ENCODE assay signal across 9 cellular contexts in the genomic region with DNA sequence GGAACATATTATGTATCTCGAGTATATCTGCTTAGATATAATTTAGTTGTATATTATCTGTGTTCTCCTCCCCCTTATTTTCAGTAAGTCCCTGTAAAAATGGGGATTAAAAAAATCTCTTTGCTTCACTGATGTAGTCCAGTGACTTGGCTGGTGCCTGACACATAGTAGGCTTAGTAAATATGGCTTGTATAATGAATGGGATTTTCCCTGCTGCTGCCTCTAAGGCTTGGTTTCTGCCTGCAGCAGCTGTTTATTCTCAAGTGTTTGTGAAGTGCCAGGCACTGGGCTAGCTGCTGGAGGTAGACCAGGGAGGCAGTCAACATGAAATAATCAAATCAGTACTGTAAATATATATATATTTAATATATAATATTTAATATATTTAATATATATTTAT. TPM values are rescaled to one million over a fixed set of nuclear protein-coding genes. Genes with fewer than 3 reads are reported as not detected.
A peak's percentile ranks its signal among the peaks of the same experiment; 100 is the strongest.
DNase-seq lines count a peak whose midpoint lies in the region; ATAC-seq and TF ChIP-seq lines count a peak whose summit lies in the region.
"Had no signal": no experiment of that assay in that cellular context is flagged by ENCODE, and none has a peak within 500 bp of the region (broad histone marks: within the 10 kb centered on the region; RNA-seq: fewer than 3 reads in every experiment).

No MANE protein-coding gene starts in this region.

- no peak overlapping the region for H3K27ac Mint-ChIP-seq in activated naive CD4-positive, alpha-beta T cell treated with anti-CD3 and anti-CD28 coated beads, Interleukin-2, amount 50 U/mL, for 24 hours
- no peak overlapping the region for H3K27ac Mint-ChIP-seq in activated CD8-positive, alpha-beta T cell treated with anti-CD3 and anti-CD28 coated beads, Interleukin-2, amount 10 ng/mL, durations not matched to agents 7 days and 5 days
- peak overlapping the region; percentile 86 for H3K27ac Mint-ChIP-seq in stimulated activated memory B cell treated with anti-CD40 and anti-IgM and Interleukin-4, amounts not matched to agents 10 μg/mL and 1 μg/mL and 100 μg/mL, for 72 hours

- peaks cover 12 to 21% (median 15%) of the 10 kb centered on the region in 4 donors for H3K4me1 ChIP-seq in upper lobe of left lung

- no peak for ATAC-seq in activated CD8-positive, alpha-beta T cell treated with anti-CD3 and anti-CD28 coated beads, Interleukin-2, amount 10 ng/mL, durations not matched to agents 7 days and 5 days
- ATAC-seq in stimulated activated memory B cell treated with anti-CD40 and anti-IgM and Interleukin-4, amounts not matched to agents 10 μg/mL and 1 μg/mL and 100 μg/mL, for 72 hours, result no peak
- ATAC-seq in upper lobe of left lung (ENCODE audit: low FRiP score in 2 of 2), result no peak

- H3K36me3 ChIP-seq in upper lobe of left lung, result no peaks in the 10 kb centered on the region

- TF ChIP-seq EP300 in upper lobe of left lung (IDR thresholded peaks at IDR 0.05), result no peak

- H3K36me3 Mint-ChIP-seq in activated naive CD4-positive, alpha-beta T cell treated with anti-CD3 and anti-CD28 coated beads, Interleukin-2, amount 50 U/mL, for 24 hours, result no peaks in the 10 kb centered on the region
- H3K36me3 Mint-ChIP-seq in activated CD8-positive, alpha-beta T cell treated with anti-CD3 and anti-CD28 coated beads, Interleukin-2, amount 10 ng/mL, durations not matched to agents 7 days and 5 days (ENCODE audit: low read depth), result no peaks in the 10 kb centered on the region
- no peaks in the 10 kb centered on the region for H3K36me3 Mint-ChIP-seq in stimulated activated memory B cell treated with anti-CD40 and anti-IgM and Interleukin-4, amounts not matched to agents 10 μg/mL and 1 μg/mL and 100 μg/mL, for 72 hours

- H3K9me3 ChIP-seq in upper lobe of left lung, result no peaks in the 10 kb centered on the region

- WGBS in upper lobe of left lung, 2 donors, result 85 to 91% methylated on average over 1 of the region's 1 CpG

- no peak overlapping the region for H3K4me3 ChIP-seq in upper lobe of left lung

- no peaks in the 10 kb centered on the region for H3K27me3 Mint-ChIP-seq in activated naive CD4-positive, alpha-beta T cell treated with anti-CD3 and anti-CD28 coated beads, Interleukin-2, amount 50 U/mL, for 24 hours
- no peaks in the 10 kb centered on the region for H3K27me3 Mint-ChIP-seq in activated CD8-positive, alpha-beta T cell treated with anti-CD3 and anti-CD28 coated beads, Interleukin-2, amount 10 ng/mL, durations not matched to agents 7 days and 5 days (ENCODE audit: low read depth)
- H3K27me3 Mint-ChIP-seq in stimulated activated memory B cell treated with anti-CD40 and anti-IgM and Interleukin-4, amounts not matched to agents 10 μg/mL and 1 μg/mL and 100 μg/mL, for 72 hours, result no peaks in the 10 kb centered on the region

- no peak overlapping the region for H3K27ac ChIP-seq in upper lobe of left lung

- H3K4me3 Mint-ChIP-seq in activated naive CD4-positive, alpha-beta T cell treated with anti-CD3 and anti-CD28 coated beads, Interleukin-2, amount 50 U/mL, for 24 hours, result peak overlapping the region; percentile 93
- peak overlapping the region; percentile 77 for H3K4me3 Mint-ChIP-seq in activated CD8-positive, alpha-beta T cell treated with anti-CD3 and anti-CD28 coated beads, Interleukin-2, amount 10 ng/mL, durations not matched to agents 7 days and 5 days
- peak overlapping the region; percentile 93 for H3K4me3 Mint-ChIP-seq in stimulated activated memory B cell treated with anti-CD40 and anti-IgM and Interleukin-4, amounts not matched to agents 10 μg/mL and 1 μg/mL and 100 μg/mL, for 72 hours

- no peaks in the 10 kb centered on the region for H3K9me3 Mint-ChIP-seq in activated naive CD4-positive, alpha-beta T cell treated with anti-CD3 and anti-CD28 coated beads, Interleukin-2, amount 50 U/mL, for 24 hours
- H3K9me3 Mint-ChIP-seq in activated CD8-positive, alpha-beta T cell treated with anti-CD3 and anti-CD28 coated beads, Interleukin-2, amount 10 ng/mL, durations not matched to agents 7 days and 5 days (ENCODE audit: insufficient read depth), result no peaks in the 10 kb centered on the region
- no peaks in the 10 kb centered on the region for H3K9me3 Mint-ChIP-seq in stimulated activated memory B cell treated with anti-CD40 and anti-IgM and Interleukin-4, amounts not matched to agents 10 μg/mL and 1 μg/mL and 100 μg/mL, for 72 hours

- no peak for TF ChIP-seq POLR2A in upper lobe of left lung (IDR thresholded peaks at IDR 0.05)

- peaks cover 23% of the 10 kb centered on the region for H3K4me1 Mint-ChIP-seq in activated naive CD4-positive, alpha-beta T cell treated with anti-CD3 and anti-CD28 coated beads, Interleukin-2, amount 50 U/mL, for 24 hours
- H3K4me1 Mint-ChIP-seq in activated CD8-positive, alpha-beta T cell treated with anti-CD3 and anti-CD28 coated beads, Interleukin-2, amount 10 ng/mL, durations not matched to agents 7 days and 5 days (ENCODE audit: low read depth), result peaks cover 21% of the 10 kb centered on the region
- H3K4me1 Mint-ChIP-seq in stimulated activated memory B cell treated with anti-CD40 and anti-IgM and Interleukin-4, amounts not matched to agents 10 μg/mL and 1 μg/mL and 100 μg/mL, for 72 hours, result peaks cover 17% of the 10 kb centered on the region

- CTCF ChIA-PET in activated CD8-positive, alpha-beta T cell treated with anti-CD3 and anti-CD28 coated beads, Interleukin-2, amount 10 ng/mL, durations not matched to agents 7 days and 5 days (lab: Charles Lee), result interaction anchor here (1.0 to 1.6 kb wide), 2 partner anchors 88 to 113 kb away, joined by 3 to 5 read pairs; no protein-coding TSS in a partner anchor

- H3K27me3 ChIP-seq in upper lobe of left lung, result no peaks in the 10 kb centered on the region

- POLR2A ChIA-PET in activated CD8-positive, alpha-beta T cell treated with anti-CD3 and anti-CD28 coated beads, Interleukin-2, amount 10 ng/mL, durations not matched to agents 7 days and 5 days (lab: Charles Lee), result no interaction called here

- no peak for TF ChIP-seq CTCF in upper lobe of left lung (IDR thresholded peaks at IDR 0.05)

- DNase-seq in activated naive CD4-positive, alpha-beta T cell treated with Interleukin-2 at 50 U/mL for 16 hours, result no peak
- DNase-seq in NCI-H2107 (lab: John Stamatoyannopoulos, UW) (peak; percentile 22), activated gamma-delta T cell treated with Interleukin-2 at 50 U/mL for 16 hours (no peak), NCI-H1048 (lab: John Stamatoyannopoulos, UW) (no peak), upper lobe of left lung (no peak)
- no peak for DNase-seq in activated CD8-positive, alpha-beta T cell treated with anti-CD3 and anti-CD28 coated beads, Interleukin-2, amount 10 ng/mL, durations not matched to agents 7 days and 5 days
- DNase-seq: activated naive CD4-positive, alpha-beta T cell treated with anti-CD3 and anti-CD28 coated beads, Interleukin-2, amount 50 U/mL, for 16 hours had no signal

RNA-seq across cellular contexts. Expression of a gene that starts 1.6 kb away (rescaled TPM):
- total RNA-seq in activated CD8-positive, alpha-beta T cell treated with anti-CD3 and anti-CD28 coated beads, Interleukin-2, amount 10 ng/mL, durations not matched to agents 7 days and 5 days, result 10 to 100 TPM; 10.4 to 10.5 TPM
- 10 to 100 TPM in 5 of 6 donors, 1 to 10 TPM in 1; 7.9 to 23.5 (median 12.5) TPM for total RNA-seq in upper lobe of left lung
